In the genomic region with DNA sequence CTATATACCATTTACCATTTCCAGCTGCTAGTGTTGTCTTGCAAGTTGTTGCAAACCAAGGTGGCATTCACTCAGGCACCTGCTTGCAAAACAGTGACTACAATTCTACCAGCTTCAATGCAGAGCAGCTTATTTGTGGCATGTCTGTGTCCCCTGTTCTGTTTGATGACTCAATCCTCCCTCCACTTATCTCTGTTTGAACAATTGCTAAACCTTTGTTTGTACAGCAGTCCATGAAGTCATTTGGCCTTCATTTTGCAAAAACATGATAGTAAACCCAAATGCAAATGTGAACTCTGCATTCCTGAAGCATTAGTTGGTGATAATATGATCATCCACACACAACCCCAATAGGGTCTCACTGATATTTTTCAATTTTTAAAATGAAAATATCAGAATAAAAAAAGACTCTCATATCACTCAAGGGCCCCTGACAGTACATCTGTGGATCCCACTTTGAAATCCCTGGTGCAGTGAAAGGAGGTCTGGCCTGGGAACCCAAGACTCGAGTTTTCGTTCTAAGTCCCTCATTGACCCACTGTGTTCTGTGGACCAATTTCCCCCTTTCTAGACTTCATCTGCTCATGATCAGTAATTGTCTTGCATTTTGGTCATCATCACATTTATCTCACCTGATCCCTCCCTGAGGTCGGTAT, we compare ENCODE assay signal across 11 cellular contexts.
DNase-seq lines count a peak whose midpoint lies in the region; ATAC-seq and TF ChIP-seq lines count a peak whose summit lies in the region.
"Had no signal": no experiment of that assay in that cellular context is flagged by ENCODE, and none has a peak within 500 bp of the region (broad histone marks: within the 10 kb centered on the region; RNA-seq: fewer than 3 reads in every experiment).

No MANE protein-coding gene starts in this region.

- POLR2A ChIA-PET in AG04450 (lab: Yijun Ruan, JAX) = interaction anchor here (0.7 kb wide), 1 partner anchor 189 kb away, joined by 3 read pairs; no protein-coding TSS in a partner anchor

- H3K27me3 Mint-ChIP-seq in stimulated activated naive CD8-positive, alpha-beta T cell treated with anti-CD3 and anti-CD28 coated beads, Interleukin-15, amount 100 ng/mL, for 72 hours = no peaks in the 10 kb centered on the region

- DNase-seq in AG04450 (ENCODE audit: low read depth, low spot score) (peak; percentile 21), HS-5 (ENCODE audit: low read depth) (peak; percentile 74), NCI-H774 (lab: John Stamatoyannopoulos, UW) (peak; percentile 84), fibroblast of villous mesenchyme (ENCODE audit: low read depth) (peak; percentile 62), WERI-Rb-1 (no peak), activated gamma-delta T cell treated with Interleukin-2 at 50 U/mL for 16 hours (no peak)
- DNase-seq in stimulated activated naive CD8-positive, alpha-beta T cell treated with anti-CD3 and anti-CD28 coated beads, Interleukin-15, amount 100 ng/mL, for 72 hours = no peak
- no peak for DNase-seq in stimulated activated CD4-positive, alpha-beta T cell treated with anti-CD3 and anti-CD28 coated beads, Interleukin-4, amount 100 ng/mL, for 4 hours
- DNase-seq: amygdala, immature natural killer cell had no signal

- CTCF ChIA-PET in AG04450 (lab: Charles Lee) = no interaction called here

- H3K36me3 ChIP-seq in WERI-Rb-1 = no peaks in the 10 kb centered on the region
- H3K36me3 ChIP-seq: uterus had no signal

- H3K27ac Mint-ChIP-seq in stimulated activated naive CD8-positive, alpha-beta T cell treated with anti-CD3 and anti-CD28 coated beads, Interleukin-15, amount 100 ng/mL, for 72 hours = no peak overlapping the region
- H3K27ac Mint-ChIP-seq: immature natural killer cell had no signal

- H3K27me3 ChIP-seq in AG04450 (ENCODE audit: control insufficient read depth, insufficient read depth, low read length) = no peaks in the 10 kb centered on the region
- no peaks in the 10 kb centered on the region for H3K27me3 ChIP-seq in WERI-Rb-1 (ENCODE audit: insufficient read depth, low read depth, severe bottlenecking)
- H3K27me3 ChIP-seq: uterus had no signal

- H3K27ac ChIP-seq in AG04450 (ENCODE audit: low read depth, low read length) (peak overlapping the region; percentile 31), WERI-Rb-1 (no peak overlapping the region)
- H3K27ac ChIP-seq: uterus had no signal

- H3K9me3 ChIP-seq in AG04450 (ENCODE audit: control insufficient read depth, insufficient read depth, low read length) (no peaks in the 10 kb centered on the region), WERI-Rb-1 (ENCODE audit: severe bottlenecking) (no peaks in the 10 kb centered on the region)
- H3K9me3 ChIP-seq: uterus had no signal

- H3K4me3 ChIP-seq in AG04450 (ENCODE audit: low read depth, low read length) (no peak overlapping the region), fibroblast of villous mesenchyme (ENCODE audit: low read depth, low read length) (no peak overlapping the region), WERI-Rb-1 (ENCODE audit: low read depth, low read length) (no peak overlapping the region)
- H3K4me3 ChIP-seq: uterus had no signal

- H3K9me3 Mint-ChIP-seq in stimulated activated naive CD8-positive, alpha-beta T cell treated with anti-CD3 and anti-CD28 coated beads, Interleukin-15, amount 100 ng/mL, for 72 hours = no peaks in the 10 kb centered on the region
- H3K9me3 Mint-ChIP-seq: immature natural killer cell had no signal

- ATAC-seq in stimulated activated naive CD8-positive, alpha-beta T cell treated with anti-CD3 and anti-CD28 coated beads, Interleukin-15, amount 100 ng/mL, for 72 hours = no peak

- no peak for TF ChIP-seq CTCF in AG04450 (IDR thresholded peaks at IDR 0.05; ENCODE audit: low read depth, low read length)
- no peak for TF ChIP-seq CTCF in fibroblast of villous mesenchyme (IDR thresholded peaks at IDR 0.05; ENCODE audit: insufficient read depth, low read depth, low read length)
- no peak for TF ChIP-seq CTCF in WERI-Rb-1 (IDR thresholded peaks at IDR 0.05; ENCODE audit: low read depth, low read length)

- H3K4me1 Mint-ChIP-seq in stimulated activated naive CD8-positive, alpha-beta T cell treated with anti-CD3 and anti-CD28 coated beads, Interleukin-15, amount 100 ng/mL, for 72 hours = no peaks in the 10 kb centered on the region
- H3K4me1 Mint-ChIP-seq: immature natural killer cell had no signal

- no peak overlapping the region for H3K4me3 Mint-ChIP-seq in stimulated activated naive CD8-positive, alpha-beta T cell treated with anti-CD3 and anti-CD28 coated beads, Interleukin-15, amount 100 ng/mL, for 72 hours
- H3K4me3 Mint-ChIP-seq: immature natural killer cell had no signal

Comparison
In these comparisons a context has a peak if more than half of its experiments do, and no peak if none do; other contexts are left out.
1. DNase-seq: peak in AG04450 (single experiment), HS-5 (single experiment), NCI-H774 (single experiment) and fibroblast of villous mesenchyme (single experiment); none in stimulated activated naive CD8-positive, alpha-beta T cell treated with anti-CD3 and anti-CD28 coated beads, Interleukin-15, amount 100 ng/mL, for 72 hours (0 of 2), stimulated activated CD4-positive, alpha-beta T cell treated with anti-CD3 and anti-CD28 coated beads, Interleukin-4, amount 100 ng/mL, for 4 hours (0 of 2), WERI-Rb-1 (single experiment) and activated gamma-delta T cell treated with Interleukin-2 at 50 U/mL for 16 hours (single experiment).